Comparison of ENCODE assay signal across 12 cellular contexts in genomic region chr19:36918090-36918489, GRCh38.
"Had no signal": no experiment of that assay in that cellular context is flagged by ENCODE, and none has a peak within 500 bp of the region (broad histone marks: within the 10 kb centered on the region; RNA-seq: fewer than 3 reads in every experiment).

No MANE protein-coding gene starts in this region.

- H3K27me3 ChIP-seq: dorsolateral prefrontal cortex, esophagus muscularis mucosa, ovary, sigmoid colon, SJSA1, testis had no signal

- H3K9me3 ChIP-seq: testis had no signal

- DNase-seq: activated CD4-positive, alpha-beta T cell treated with anti-CD3 and anti-CD28 coated beads, Interleukin-2, amount 10 ng/mL, durations not matched to agents 7 days and 5 days; activated naive CD4-positive, alpha-beta T cell treated with anti-CD3 and anti-CD28 coated beads, Interleukin-2, amount 10 ng/mL, durations not matched to agents 7 days and 5 days; anterior cingulate cortex; dorsolateral prefrontal cortex; ovary; sigmoid colon; stimulated activated CD4-positive, alpha-beta T cell treated with anti-CD3 and anti-CD28 coated beads, Interleukin-2, amount 100 ng/mL, for 24 hours; stimulated activated naive CD8-positive, alpha-beta T cell treated with anti-CD3 and anti-CD28 coated beads, Interleukin-15, amount 100 ng/mL, for 72 hours; SW 1271; testis had no signal

- H3K27me3 Mint-ChIP-seq: activated CD4-positive, alpha-beta T cell treated with anti-CD3 and anti-CD28 coated beads, Interleukin-2, amount 10 ng/mL, durations not matched to agents 7 days and 5 days; activated naive CD4-positive, alpha-beta T cell treated with anti-CD3 and anti-CD28 coated beads, Interleukin-2, amount 10 ng/mL, durations not matched to agents 7 days and 5 days; stimulated activated naive CD8-positive, alpha-beta T cell treated with anti-CD3 and anti-CD28 coated beads, Interleukin-15, amount 100 ng/mL, for 72 hours had no signal

- H3K4me1 ChIP-seq: SJSA1 had no signal

- ATAC-seq: stimulated activated naive CD8-positive, alpha-beta T cell treated with anti-CD3 and anti-CD28 coated beads, Interleukin-15, amount 100 ng/mL, for 72 hours had no signal

- H3K36me3 ChIP-seq: ovary, SJSA1 had no signal

- H3K27ac Mint-ChIP-seq: stimulated activated naive CD8-positive, alpha-beta T cell treated with anti-CD3 and anti-CD28 coated beads, Interleukin-15, amount 100 ng/mL, for 72 hours had no signal

- H3K4me3 ChIP-seq: ovary, SJSA1, testis had no signal

- H3K27ac ChIP-seq: esophagus muscularis mucosa, ovary, sigmoid colon, SJSA1, testis had no signal
